16 cellular contexts compared by ENCODE assay signal in genomic region chr1:183757061-183757460, GRCh38. TPM values are rescaled to one million over a fixed set of nuclear protein-coding genes. Genes with fewer than 3 reads are reported as not detected.
DNase-seq lines count a peak whose midpoint lies in the region; ATAC-seq and TF ChIP-seq lines count a peak whose summit lies in the region.
"Had no signal": no experiment of that assay in that cellular context is flagged by ENCODE, and none has a peak within 500 bp of the region (broad histone marks: within the 10 kb centered on the region; RNA-seq: fewer than 3 reads in every experiment).

No MANE protein-coding gene starts in this region.

- H2BK12ac ChIP-seq in mesenchymal stem cell (ENCODE audit: low read length in 2 of 2), result no peak overlapping the region

- no peak overlapping the region for H2AK5ac ChIP-seq in mesenchymal stem cell (ENCODE audit: low read length, severe bottlenecking)

- H3K36me3 ChIP-seq in mesenchymal stem cell (ENCODE audit: control insufficient read depth in 1 of 2, insufficient read depth in 2 of 2, low read depth in 1 of 2, low read length in 2 of 2) (no peaks in the 10 kb centered on the region), OCI-LY7 (ENCODE audit: insufficient read depth, low read length) (no peaks in the 10 kb centered on the region), body of pancreas (replicated peaks in 1 of 2; ENCODE audit: insufficient read depth in 1 of 2, low read depth in 2 of 2) (no peaks in the 10 kb centered on the region)
- H3K36me3 ChIP-seq: BE2C, neutrophil had no signal

- H3K4me2 ChIP-seq in mesenchymal stem cell (ENCODE audit: low read length, poor library complexity, severe bottlenecking), result no peak overlapping the region
- H3K4me2 ChIP-seq in OCI-LY7 (ENCODE audit: low read length), result no peak overlapping the region

- H3K4me1 ChIP-seq in mesenchymal stem cell (ENCODE audit: control insufficient read depth, insufficient read depth, low read depth, low read length) (no peaks in the 10 kb centered on the region), OCI-LY7 (ENCODE audit: insufficient read depth, low read length, poor library complexity, severe bottlenecking) (no peaks in the 10 kb centered on the region), body of pancreas (no peaks in the 10 kb centered on the region)
- H3K4me1 ChIP-seq: BE2C had no signal

- peak; percentile 40 for DNase-seq in AG08396 (ENCODE audit: low spot score)
- peak; percentile 88 for DNase-seq in M059J (ENCODE audit: low read depth)
- DNase-seq in choroid plexus epithelial cell (ENCODE audit: low read depth), result peak; percentile 87
- DNase-seq in mesenchymal stem cell, result peak; percentile 59
- DNase-seq in OCI-LY7 (ENCODE audit: low spot score), result no peak
- no peak for DNase-seq in NCI-H1436 (lab: John Stamatoyannopoulos, UW)
- no peak for DNase-seq in activated gamma-delta T cell treated with Interleukin-2 at 50 U/mL for 16 hours
- DNase-seq in body of pancreas, result no peak
- DNase-seq: activated T-cell treated with anti-CD3 and anti-CD28 coated beads, Interleukin-2, amount 50 U/mL, for 4 hours; BE2C; KBM-7; NCI-H2081 treated with DMSO at 0.1 percent for 48 hours; NK-92 treated with Interleukin-12 subunit alpha and Interleukin-12 subunit beta, amount 100 ng/mL, for 24 hours; T-cell had no signal

- POLR2A ChIA-PET in OCI-LY7 (lab: Charles Lee), result no interaction called here

- CTCF ChIA-PET in OCI-LY7 (lab: Charles Lee; ENCODE audit: unreplicated experiment), result no interaction called here

- no peak for ATAC-seq in body of pancreas
- ATAC-seq: activated T-cell treated with anti-CD3 and anti-CD28 coated beads, Interleukin-2, amount 50 U/mL, for 4 hours; esophagus mucosa; T-cell had no signal

- H3K4me3 ChIP-seq in choroid plexus epithelial cell (ENCODE audit: low read depth, low read length) (no peak overlapping the region), mesenchymal stem cell (ENCODE audit: insufficient read depth in 1 of 2, low read depth in 1 of 2, low read length in 2 of 2) (no peak overlapping the region), OCI-LY7 (ENCODE audit: low read depth, low read length, poor library complexity, severe bottlenecking) (no peak overlapping the region), body of pancreas (no peak overlapping the region)

- H2AFZ ChIP-seq in mesenchymal stem cell (ENCODE audit: low read depth, low read length) (no peak overlapping the region), OCI-LY7 (ENCODE audit: low read length) (no peak overlapping the region)

- no peak overlapping the region for H2BK120ac ChIP-seq in mesenchymal stem cell (ENCODE audit: low read depth, low read length)

- H3K27ac ChIP-seq in mesenchymal stem cell (ENCODE audit: low read length, poor library complexity, severe bottlenecking), result peak overlapping the region; percentile 23
- H3K27ac ChIP-seq in OCI-LY7 (ENCODE audit: low read depth, low read length, poor library complexity, severe bottlenecking), result no peak overlapping the region
- no peak overlapping the region for H3K27ac ChIP-seq in body of pancreas
- H3K27ac ChIP-seq: neutrophil had no signal

- no peak overlapping the region for H2BK15ac ChIP-seq in mesenchymal stem cell (ENCODE audit: low read depth, poor library complexity, severe bottlenecking)

- H3K9ac ChIP-seq in mesenchymal stem cell (ENCODE audit: low read length), result peak overlapping the region; percentile 59

- no peak overlapping the region for H4K91ac ChIP-seq in mesenchymal stem cell (ENCODE audit: low read length)

- H3K79me1 ChIP-seq in mesenchymal stem cell (replicated peaks; ENCODE audit: low read length, poor library complexity, severe bottlenecking), result no peaks in the 10 kb centered on the region

- H3K79me2 ChIP-seq in OCI-LY7 (ENCODE audit: insufficient read depth, low read depth, low read length), result no peaks in the 10 kb centered on the region

- H3K14ac ChIP-seq in mesenchymal stem cell (ENCODE audit: low read length in 2 of 2), result no peak overlapping the region

- no peak overlapping the region for H4K8ac ChIP-seq in mesenchymal stem cell (ENCODE audit: low read length)

- intact Hi-C loops in OCI-LY7 (cut with micrococcal nuclease; ENCODE audit: unreplicated experiment), result no loop called here
- intact Hi-C loops in body of pancreas (cut with DNase I), result no loop called here

- no peak overlapping the region for H2BK5ac ChIP-seq in mesenchymal stem cell (ENCODE audit: low read depth, low read length, poor library complexity, severe bottlenecking)

- no peaks in the 10 kb centered on the region for H3K27me3 ChIP-seq in mesenchymal stem cell (ENCODE audit: control insufficient read depth in 1 of 2, insufficient read depth in 1 of 2, low read length in 2 of 2)
- H3K27me3 ChIP-seq in body of pancreas, result no peaks in the 10 kb centered on the region
- H3K27me3 ChIP-seq: BE2C, neutrophil had no signal

- BruUV-seq in OCI-LY7 (replicated peaks; lab: Mats Ljungman, UMichigan), result no TSS peak

- H3K9me3 ChIP-seq in mesenchymal stem cell (ENCODE audit: control insufficient read depth, low read length), result no peaks in the 10 kb centered on the region
- H3K9me3 ChIP-seq in OCI-LY7 (ENCODE audit: low read length), result no peaks in the 10 kb centered on the region
- no peaks in the 10 kb centered on the region for H3K9me3 ChIP-seq in body of pancreas
- H3K9me3 ChIP-seq: BE2C, neutrophil had no signal

- no peak overlapping the region for H3K23ac ChIP-seq in mesenchymal stem cell (ENCODE audit: low read length in 2 of 2)

- no peak for TF ChIP-seq POLR2A in body of pancreas (IDR thresholded peaks at IDR 0.05)

- 44% methylated on average over 4 of the region's 4 CpGs for WGBS in mesenchymal stem cell
- WGBS in body of pancreas, 2 donors, result 50 to 61% methylated on average over 4 of the region's 4 CpGs

- no peaks in the 10 kb centered on the region for H3K9me2 ChIP-seq in OCI-LY7 (ENCODE audit: insufficient read depth, low read length)

- no peaks in the 10 kb centered on the region for H4K20me1 ChIP-seq in OCI-LY7 (ENCODE audit: insufficient read depth, low read length)

- no peak overlapping the region for H3K18ac ChIP-seq in mesenchymal stem cell (ENCODE audit: low read depth in 1 of 2, low read length in 2 of 2)

- TF ChIP-seq CTCF in choroid plexus epithelial cell (conservative IDR thresholded peaks at IDR 0.05; ENCODE audit: low read depth, low read length) (no peak), OCI-LY7 (conservative IDR thresholded peaks at IDR 0.05; ENCODE audit: low read length) (no peak), body of pancreas (IDR thresholded peaks at IDR 0.05) (no peak)

- H3K4ac ChIP-seq in mesenchymal stem cell (ENCODE audit: low read depth in 1 of 2, low read length in 2 of 2), result no peak overlapping the region

RNA-seq across cellular contexts. Expression of gene RGL1, which starts 47.9 kb away (rescaled TPM):
- 9.8 and 18.3 TPM in 2 replicates for total RNA-seq in M059J (2014; rRNA removed; shearing (Covaris generic))
- 47.5 TPM for polyA plus RNA-seq in mesenchymal stem cell (2013, experiment 1 of 2)
- 47.1 TPM for polyA plus RNA-seq in mesenchymal stem cell (2013, experiment 2 of 2)
- total RNA-seq in OCI-LY7 (2014; rRNA removed; shearing (Covaris generic)), result 0.18 and 0.35 TPM in 2 replicates
- 0.20 and 0.32 TPM in 2 replicates for total RNA-seq in OCI-LY7 (2022)
- total RNA-seq in body of pancreas, result 10 to 100 TPM in 1 of 2 donors, 1 to 10 TPM in 1; 9.9 to 16.2 TPM

Comparison
In these comparisons a context has a peak if more than half of its experiments do, and no peak if none do; other contexts are left out.
1. DNase-seq: peak in AG08396 (single experiment), M059J (single experiment), choroid plexus epithelial cell (single experiment) and mesenchymal stem cell (single experiment); none in OCI-LY7 (single experiment), NCI-H1436 (single experiment), activated gamma-delta T cell treated with Interleukin-2 at 50 U/mL for 16 hours (single experiment) and body of pancreas (0 of 4).